In genomic region chr5:42015254-42015653, GRCh38 we compare ENCODE assay signal across 14 cellular contexts.
DNase-seq lines count a peak whose midpoint lies in the region; ATAC-seq and TF ChIP-seq lines count a peak whose summit lies in the region.
"Had no signal": no experiment of that assay in that cellular context is flagged by ENCODE, and none has a peak within 500 bp of the region (broad histone marks: within the 10 kb centered on the region; RNA-seq: fewer than 3 reads in every experiment).

No MANE protein-coding gene starts in this region.

- no peaks in the 10 kb centered on the region for H3K79me2 ChIP-seq in osteoblast (ENCODE audit: insufficient read depth, low read length)
- no peaks in the 10 kb centered on the region for H3K79me2 ChIP-seq in smooth muscle cell (ENCODE audit: low read depth)
- no peaks in the 10 kb centered on the region for H3K79me2 ChIP-seq in GM23248 (ENCODE audit: insufficient read depth)

- H3K36me3 Mint-ChIP-seq in activated naive CD4-positive, alpha-beta T cell treated with anti-CD3 and anti-CD28 coated beads, Interleukin-2, amount 50 U/mL, for 72 hours: no peaks in the 10 kb centered on the region
- H3K36me3 Mint-ChIP-seq: CD4-positive, alpha-beta memory T cell had no signal

- H3K4me3 ChIP-seq in osteoblast (ENCODE audit: insufficient read depth, low read length) (no peak overlapping the region), smooth muscle cell (no peak overlapping the region), GM23248 (no peak overlapping the region)

- H3K9me2 ChIP-seq in GM23248 (ENCODE audit: insufficient read depth): no peaks in the 10 kb centered on the region

- no peaks in the 10 kb centered on the region for H4K20me1 ChIP-seq in osteoblast (ENCODE audit: insufficient read depth, low read length)
- H4K20me1 ChIP-seq in smooth muscle cell (ENCODE audit: low read depth): no peaks in the 10 kb centered on the region
- no peaks in the 10 kb centered on the region for H4K20me1 ChIP-seq in GM23248 (ENCODE audit: insufficient read depth)

- H2AFZ ChIP-seq in osteoblast (ENCODE audit: low read length) (peak overlapping the region; percentile 20), smooth muscle cell (ENCODE audit: low read depth) (no peak overlapping the region), GM23248 (no peak overlapping the region)

- in situ Hi-C loops in SK-MEL-5 (cut with HindIII; ENCODE audit: low pct_unique_long_range_greater_than_20kb, low sequenced_read_pairs): no loop called here
- in situ Hi-C loops in GM23248 (cut with MboI): no loop called here

- no peaks in the 10 kb centered on the region for H3F3A ChIP-seq in smooth muscle cell (ENCODE audit: low read depth)
- H3F3A ChIP-seq in GM23248 (ENCODE audit: insufficient read depth): no peaks in the 10 kb centered on the region

- peak; percentile 73 for DNase-seq in SK-MEL-5 (ENCODE audit: low read depth, low spot score)
- no peak for DNase-seq in left lobe of liver (ENCODE audit: low spot score)
- DNase-seq in osteoblast (ENCODE audit: insufficient read length, low spot score, missing footprints): no peak
- no peak for DNase-seq in smooth muscle cell (lab: John Stamatoyannopoulos, UW; ENCODE audit: unreplicated experiment)
- no peak for DNase-seq in activated naive CD4-positive, alpha-beta T cell treated with anti-CD3 and anti-CD28 coated beads, Interleukin-2, amount 50 U/mL, for 72 hours (ENCODE audit: low spot score in 2 of 2)
- no peak for DNase-seq in NCI-H1436 treated with DMSO at 0.1 percent for 48 hours (lab: John Stamatoyannopoulos, UW)
- no peak for DNase-seq in GM23248
- DNase-seq: C1 segment of cervical spinal cord; CD4-positive, alpha-beta memory T cell; COR-L47; DMS153; DND-41; H7; HCEC 1CT had no signal

- WGBS in smooth muscle cell (ENCODE audit: low lambda C conversion rate): 80% methylated on average over 4 of the region's 4 CpGs
- 47 to 50% methylated on average over 4 of the region's 4 CpGs for WGBS in GM23248 (ENCODE audit: low coverage in 1 of 2, low lambda C conversion rate in 2 of 2, missing lambda C conversion rate in 2 of 2), 2 experiments

- H3K9me3 ChIP-seq in osteoblast (ENCODE audit: low read depth, low read length) (no peaks in the 10 kb centered on the region), smooth muscle cell (replicated peaks; ENCODE audit: low read depth) (no peaks in the 10 kb centered on the region), GM23248 (ENCODE audit: low read depth) (no peaks in the 10 kb centered on the region)

- H3K4me1 ChIP-seq in osteoblast (ENCODE audit: insufficient read depth, low read length): no peaks in the 10 kb centered on the region
- no peaks in the 10 kb centered on the region for H3K4me1 ChIP-seq in smooth muscle cell (ENCODE audit: low read depth)
- peaks cover 6% of the 10 kb centered on the region for H3K4me1 ChIP-seq in GM23248 (ENCODE audit: insufficient read depth)

- H3K27ac Mint-ChIP-seq in activated naive CD4-positive, alpha-beta T cell treated with anti-CD3 and anti-CD28 coated beads, Interleukin-2, amount 50 U/mL, for 72 hours: no peak overlapping the region
- H3K27ac Mint-ChIP-seq: CD4-positive, alpha-beta memory T cell had no signal

- H3K36me3 ChIP-seq in osteoblast (ENCODE audit: insufficient read depth, low read length) (no peaks in the 10 kb centered on the region), smooth muscle cell (ENCODE audit: low read depth) (no peaks in the 10 kb centered on the region), GM23248 (ENCODE audit: low read depth) (no peaks in the 10 kb centered on the region)

- H3K9me3 Mint-ChIP-seq in activated naive CD4-positive, alpha-beta T cell treated with anti-CD3 and anti-CD28 coated beads, Interleukin-2, amount 50 U/mL, for 72 hours: no peaks in the 10 kb centered on the region
- H3K9me3 Mint-ChIP-seq: CD4-positive, alpha-beta memory T cell had no signal

- no peak overlapping the region for H3K9ac ChIP-seq in smooth muscle cell (ENCODE audit: low read depth)
- H3K9ac ChIP-seq in GM23248: no peak overlapping the region

- no peak for TF ChIP-seq CTCF in osteoblast (IDR thresholded peaks at IDR 0.05; ENCODE audit: extremely low read depth, low read depth, low read length)
- no peak for TF ChIP-seq CTCF in smooth muscle cell (IDR thresholded peaks at IDR 0.05; ENCODE audit: borderline replicate concordance, insufficient read depth, poor library complexity, severe bottlenecking)

- no peak overlapping the region for H3K4me2 ChIP-seq in osteoblast (ENCODE audit: insufficient read depth, low read length)
- peak overlapping the region; percentile 11 for H3K4me2 ChIP-seq in smooth muscle cell
- no peak overlapping the region for H3K4me2 ChIP-seq in GM23248 (ENCODE audit: unreplicated experiment)

- ATAC-seq in left lobe of liver: peak; percentile 87
- no peak for ATAC-seq in activated naive CD4-positive, alpha-beta T cell treated with anti-CD3 and anti-CD28 coated beads, Interleukin-2, amount 50 U/mL, for 72 hours

- no peaks in the 10 kb centered on the region for H3K27me3 ChIP-seq in osteoblast (ENCODE audit: insufficient read depth, low read length)
- no peaks in the 10 kb centered on the region for H3K27me3 ChIP-seq in smooth muscle cell (ENCODE audit: low read depth)
- H3K27me3 ChIP-seq in GM23248 (replicated peaks; ENCODE audit: insufficient read depth): no peaks in the 10 kb centered on the region

- H3K27ac ChIP-seq in osteoblast (ENCODE audit: low read depth, low read length) (no peak overlapping the region), smooth muscle cell (ENCODE audit: low read depth) (no peak overlapping the region), GM23248 (no peak overlapping the region)
